ENCODE assay signal across 22 cellular contexts in the genomic region with DNA sequence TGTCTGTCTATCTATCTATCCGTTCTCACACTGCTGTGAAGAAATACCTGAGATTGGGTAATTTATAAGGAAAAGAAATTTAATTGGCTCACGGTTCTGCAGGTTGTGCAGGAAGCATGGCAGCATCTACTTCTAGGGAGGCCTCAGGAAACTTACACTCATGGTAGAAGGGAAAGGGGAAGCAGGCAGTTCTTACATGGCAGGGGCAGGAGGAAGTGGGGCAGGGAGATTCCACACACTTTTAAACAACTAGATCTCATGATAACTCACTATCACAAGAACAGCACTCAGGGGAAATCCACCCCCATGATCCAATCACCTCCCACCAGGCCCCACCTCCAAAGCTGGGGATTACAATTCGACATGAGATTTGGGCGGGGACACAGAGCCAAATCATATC.
"Had no signal": no experiment of that assay in that cellular context is flagged by ENCODE, and none has a peak within 500 bp of the region (broad histone marks: within the 10 kb centered on the region; RNA-seq: fewer than 3 reads in every experiment).

No MANE protein-coding gene starts in this region.

- H3K9me3 ChIP-seq: prostate gland, spleen, thyroid gland had no signal

- DNase-seq: effector CD4-positive, alpha-beta T cell; erythroblast; foreskin keratinocyte; head of caudate nucleus; left colon; left ventricle myocardium superior; mesenchymal stem cell; midbrain; spleen; stimulated activated CD4-positive, alpha-beta T cell treated with anti-CD3 and anti-CD28 coated beads, Interleukin-15, amount 100 ng/mL, for 24 hours; stimulated activated CD4-positive, alpha-beta T cell treated with anti-CD3 and anti-CD28 coated beads, Interleukin-1b, Interleukin-23, amount 100 ng/mL, for 48 hours; stimulated activated CD4-positive, alpha-beta T cell treated with anti-CD3 and anti-CD28 coated beads, Interleukin-4, amount 100 ng/mL, for 4 hours; stimulated activated naive CD4-positive, alpha-beta T cell; thyroid gland had no signal

- H3K79me2 ChIP-seq: hepatocyte, parathyroid adenoma had no signal

- H2AFZ ChIP-seq: hepatocyte, parathyroid adenoma had no signal

- H3K36me3 ChIP-seq: prostate gland, spleen, thyroid gland had no signal

- H3K27ac ChIP-seq: coronary artery, foreskin keratinocyte, hepatocyte, parathyroid adenoma, prostate gland, spleen, thyroid gland had no signal

- ATAC-seq: foreskin keratinocyte, left colon, left ventricle myocardium superior, sciatic nerve had no signal

- H3K4me3 ChIP-seq: coronary artery, hepatocyte, lung, prostate gland, spleen, thyroid gland had no signal

- H3K4me2 ChIP-seq: hepatocyte had no signal

- H3K9ac ChIP-seq: parathyroid adenoma had no signal

- H3K27me3 ChIP-seq: foreskin keratinocyte, hepatocyte, spleen, thyroid gland had no signal

- FAIRE-seq: endothelial cell of umbilical vein, urothelium cell line had no signal

- H3K4me1 ChIP-seq: parathyroid adenoma, prostate gland, spleen, thyroid gland had no signal
